Comparison of ENCODE assay signal across 15 cellular contexts in the genomic region with DNA sequence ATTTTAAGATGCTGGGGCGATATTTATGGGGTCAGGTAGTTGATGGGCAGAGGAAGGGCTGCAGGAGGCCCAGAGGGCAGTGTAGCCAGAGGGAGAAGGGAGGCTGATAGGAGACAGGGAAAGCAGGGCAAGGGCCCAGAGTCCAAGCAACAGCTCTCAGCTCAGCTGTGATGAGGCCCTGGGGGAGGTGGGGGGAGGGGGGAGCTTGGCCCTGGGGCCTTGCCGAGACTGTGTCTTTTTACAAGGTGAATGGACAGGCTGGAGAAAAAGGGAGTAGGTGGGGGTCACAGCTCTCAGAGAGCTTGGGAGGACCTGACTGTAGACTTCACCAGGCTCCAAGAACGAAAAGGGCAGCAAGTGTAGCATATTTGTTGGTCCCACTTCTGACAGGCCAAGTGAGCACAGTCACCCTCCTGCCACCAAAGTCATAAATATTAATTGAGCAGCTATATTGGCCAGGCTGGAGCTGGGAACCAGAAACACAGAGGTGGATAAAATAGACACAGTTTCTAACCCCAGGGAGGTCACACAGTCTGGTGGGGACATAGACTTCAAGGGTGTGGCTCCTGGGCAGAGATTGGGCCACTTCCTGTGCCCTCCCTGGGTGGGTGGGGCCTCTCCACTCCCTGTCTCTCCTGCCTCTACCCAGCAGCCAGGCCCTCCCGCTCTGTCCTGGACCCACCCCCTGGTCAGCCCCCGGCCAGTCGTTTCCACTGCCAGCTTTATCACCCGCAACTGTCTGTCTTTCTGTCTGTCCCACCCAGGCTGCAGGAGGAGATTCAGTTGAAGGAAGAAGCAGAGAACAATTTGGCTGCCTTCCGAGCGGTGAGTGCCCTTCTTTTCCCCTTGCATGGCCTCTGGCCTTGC. TPM values are rescaled to one million over a fixed set of nuclear protein-coding genes. Genes with fewer than 3 reads are reported as not detected.
A peak's percentile ranks its signal among the peaks of the same experiment; 100 is the strongest.
DNase-seq lines count a peak whose midpoint lies in the region; ATAC-seq and TF ChIP-seq lines count a peak whose summit lies in the region.
"Had no signal": no experiment of that assay in that cellular context is flagged by ENCODE, and none has a peak within 500 bp of the region (broad histone marks: within the 10 kb centered on the region; RNA-seq: fewer than 3 reads in every experiment).

No MANE protein-coding gene starts in this region.

- H3K27me3 Mint-ChIP-seq in type B pancreatic cell: peaks cover 46% of the 10 kb centered on the region

- no peak overlapping the region for H3K27ac Mint-ChIP-seq in type B pancreatic cell
- H3K27ac Mint-ChIP-seq: activated CD4-positive, alpha-beta memory T cell treated with anti-CD3 and anti-CD28 coated beads for 36 hours; CD4-positive, CD25-positive, alpha-beta regulatory T cell; stimulated activated effector memory CD8-positive, alpha-beta T cell treated with anti-CD3 and anti-CD28 coated beads, Interleukin-12 subunit alpha, Interleukin-12 subunit beta, amount 100 ng/mL, for 72 hours had no signal

- no peaks in the 10 kb centered on the region for H3K9me3 Mint-ChIP-seq in type B pancreatic cell
- H3K9me3 Mint-ChIP-seq: activated CD4-positive, alpha-beta memory T cell treated with anti-CD3 and anti-CD28 coated beads for 36 hours; stimulated activated effector memory CD8-positive, alpha-beta T cell treated with anti-CD3 and anti-CD28 coated beads, Interleukin-12 subunit alpha, Interleukin-12 subunit beta, amount 100 ng/mL, for 72 hours had no signal

- peaks cover 9% of the 10 kb centered on the region for H3K4me1 Mint-ChIP-seq in type B pancreatic cell (ENCODE audit: unreplicated experiment)
- H3K4me1 Mint-ChIP-seq: stimulated activated effector memory CD8-positive, alpha-beta T cell treated with anti-CD3 and anti-CD28 coated beads, Interleukin-12 subunit alpha, Interleukin-12 subunit beta, amount 100 ng/mL, for 72 hours had no signal

- no peaks in the 10 kb centered on the region for H3K9me3 ChIP-seq in esophagus muscularis mucosa
- H3K9me3 ChIP-seq: pancreas had no signal

- peak; percentile 8 for TF ChIP-seq POLR2A in esophagus muscularis mucosa (IDR thresholded peaks at IDR 0.05; ENCODE audit: low read depth)

- no peak for ATAC-seq in GM21619 (IDR thresholded peaks at IDR 0.05; ENCODE audit: unreplicated experiment)
- ATAC-seq: stimulated activated effector memory CD8-positive, alpha-beta T cell treated with anti-CD3 and anti-CD28 coated beads, Interleukin-12 subunit alpha, Interleukin-12 subunit beta, amount 100 ng/mL, for 72 hours had no signal

- H3K4me3 ChIP-seq in esophagus muscularis mucosa: peak overlapping the region; percentile 71 to 80 (median 77)

- H3K27ac ChIP-seq in esophagus muscularis mucosa (replicated peaks in 1 of 4): peak overlapping the region; percentile 94 to 99 (median 96)
- H3K27ac ChIP-seq: pancreas had no signal

- peak overlapping the region; percentile 46 for H3K4me3 Mint-ChIP-seq in type B pancreatic cell
- H3K4me3 Mint-ChIP-seq: activated CD4-positive, alpha-beta memory T cell treated with anti-CD3 and anti-CD28 coated beads for 36 hours; stimulated activated effector memory CD8-positive, alpha-beta T cell treated with anti-CD3 and anti-CD28 coated beads, Interleukin-12 subunit alpha, Interleukin-12 subunit beta, amount 100 ng/mL, for 72 hours had no signal

- H3K36me3 Mint-ChIP-seq in type B pancreatic cell: no peaks in the 10 kb centered on the region
- H3K36me3 Mint-ChIP-seq: activated CD4-positive, alpha-beta memory T cell treated with anti-CD3 and anti-CD28 coated beads for 36 hours; CD4-positive, CD25-positive, alpha-beta regulatory T cell; stimulated activated effector memory CD8-positive, alpha-beta T cell treated with anti-CD3 and anti-CD28 coated beads, Interleukin-12 subunit alpha, Interleukin-12 subunit beta, amount 100 ng/mL, for 72 hours had no signal

- peaks cover 19 to 60% (median 49%) of the 10 kb centered on the region in 4 donors for H3K4me1 ChIP-seq in esophagus muscularis mucosa
- H3K4me1 ChIP-seq: pancreas had no signal

- H3K27me3 ChIP-seq in esophagus muscularis mucosa: peaks cover 0 to 20% (median 4%) of the 10 kb centered on the region in 4 donors

- DNase-seq in SW480 (ENCODE audit: low spot score) (peak; percentile 36), esophagus muscularis mucosa (ENCODE audit: extremely low spot score) (no peak), myocyte (ENCODE audit: low read depth) (peak; percentile 81), type B pancreatic cell (ENCODE audit: extremely low spot score, unreplicated experiment) (no peak), GM10266 (ENCODE audit: extremely low spot score) (no peak), NCI-H146 (lab: John Stamatoyannopoulos, UW) (no peak)
- DNase-seq: activated CD4-positive, alpha-beta memory T cell treated with anti-CD3 and anti-CD28 coated beads for 36 hours; activated effector memory CD4-positive, alpha-beta T cell treated with Interleukin-2 at 50 U/mL for 16 hours; CD4-positive, CD25-positive, alpha-beta regulatory T cell; HCEC 1CT; MM.1S; RPMI8226 had no signal

- no peak for TF ChIP-seq CTCF in esophagus muscularis mucosa (IDR thresholded peaks at IDR 0.05)
- no peak for TF ChIP-seq CTCF in type B pancreatic cell (conservative IDR thresholded peaks at IDR 0.05)
- no peak for TF ChIP-seq CTCF in GM10266 (IDR thresholded peaks at IDR 0.05; ENCODE audit: control insufficient read depth, insufficient read depth, low read depth, missing control alignments)

- TF ChIP-seq EP300 in esophagus muscularis mucosa (IDR thresholded peaks at IDR 0.05): no peak

- H3K36me3 ChIP-seq in esophagus muscularis mucosa: peaks cover 19 to 53% (median 49%) of the 10 kb centered on the region in 4 donors
- H3K36me3 ChIP-seq: pancreas had no signal

- 53% methylated on average over 8 of the region's 9 CpGs for WGBS in esophagus muscularis mucosa

- intact Hi-C loops in esophagus muscularis mucosa (cut with DNase I): no loop called here

RNA-seq across cellular contexts. Expression of gene DES, which starts 1.4 kb away (rescaled TPM):
- total RNA-seq in esophagus muscularis mucosa (over 10,000 TPM; 19,781 to 23,770 (median 22,752) TPM), myocyte (10,265 and 13,585 TPM in 2 replicates), type B pancreatic cell (ENCODE audit: low replicate concordance) (1.4 and 9.3 TPM in 2 replicates)
- 3,580 TPM for polyA plus RNA-seq in myocyte (2012)
- total RNA-seq: activated CD4-positive, alpha-beta memory T cell treated with anti-CD3 and anti-CD28 coated beads for 36 hours; CD4-positive, CD25-positive, alpha-beta regulatory T cell had no signal
- polyA plus RNA-seq: CD4-positive, CD25-positive, alpha-beta regulatory T cell had no signal

RNA-seq across cellular contexts. Expression of gene SPEG, which starts 15.1 kb away (rescaled TPM):
- total RNA-seq in esophagus muscularis mucosa (100 to 1,000 TPM; 115 to 251 (median 180) TPM), myocyte (78.0 and 79.8 TPM in 2 replicates), type B pancreatic cell (ENCODE audit: low replicate concordance) (11.5 and 49.4 TPM in 2 replicates)
- 57.8 TPM for polyA plus RNA-seq in myocyte (2012)

RNA-seq across cellular contexts. Expression of gene DNPEP, which starts 31.9 kb away (rescaled TPM):
- total RNA-seq in esophagus muscularis mucosa (100 to 1,000 TPM in 1 of 4 donors, 10 to 100 TPM in 3; 44.9 to 102 (median 61.6) TPM), myocyte (61.4 and 65.3 TPM in 2 replicates), type B pancreatic cell (ENCODE audit: low replicate concordance) (54.1 and 56.1 TPM in 2 replicates)
- 74.2 TPM for polyA plus RNA-seq in myocyte (2012)

Comparison
In these comparisons a context has a peak if more than half of its experiments do, and no peak if none do; other contexts are left out.
1. DNase-seq: peak in SW480 (single experiment) and myocyte (single experiment); none in esophagus muscularis mucosa (single experiment), type B pancreatic cell (single experiment), GM10266 (single experiment) and NCI-H146 (single experiment).
2. RNA of gene DES, which starts 1.4 kb away (total RNA-seq): 19,781 to 23,770 TPM in esophagus muscularis mucosa and 10,265 to 13,585 TPM in myocyte; 1.4 to 9.3 TPM in type B pancreatic cell; every median in the first group is over 100 times any median in the second.